Comparison of ENCODE assay signal across 9 cellular contexts in the genomic region with DNA sequence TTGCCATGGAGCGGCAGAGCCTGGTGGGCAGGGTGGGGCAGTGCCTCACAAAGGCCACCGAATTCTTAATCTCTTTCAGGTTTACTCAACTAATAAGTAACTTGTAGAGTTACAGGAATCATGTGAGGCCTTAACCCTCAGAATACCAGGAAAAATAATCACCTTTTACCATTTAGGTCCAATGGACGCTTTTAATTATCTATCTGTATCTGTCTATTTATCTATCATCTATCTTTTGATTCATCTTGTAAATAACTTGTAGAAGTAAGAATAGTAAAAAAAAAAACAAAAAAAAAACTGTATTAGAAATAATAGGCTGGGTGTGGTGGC. TPM values are rescaled to one million over a fixed set of nuclear protein-coding genes. Genes with fewer than 3 reads are reported as not detected.
DNase-seq lines count a peak whose midpoint lies in the region; ATAC-seq and TF ChIP-seq lines count a peak whose summit lies in the region.
"Had no signal": no experiment of that assay in that cellular context is flagged by ENCODE, and none has a peak within 500 bp of the region (broad histone marks: within the 10 kb centered on the region; RNA-seq: fewer than 3 reads in every experiment).

No MANE protein-coding gene starts in this region.

- peak overlapping the region; percentile 68 to 71 for H3K9ac ChIP-seq in mucosa of rectum (ENCODE audit: low read depth in 1 of 2, low read length in 2 of 2)

- H3K27ac ChIP-seq in cardiac muscle cell, result peak overlapping the region; percentile 93
- H3K27ac ChIP-seq in body of pancreas, result peak overlapping the region; percentile 94 to 99 (median 98)
- H3K27ac ChIP-seq in mucosa of rectum (ENCODE audit: low read depth in 2 of 2, low read length in 2 of 2), result peak overlapping the region; percentile 94 to 98
- peak overlapping the region; percentile 96 for H3K27ac ChIP-seq in urinary bladder (ENCODE audit: low read depth)

- WGBS in body of pancreas, 2 donors, result 13 to 21% methylated on average over 3 of the region's 3 CpGs
- 55% methylated on average over 3 of the region's 3 CpGs for WGBS in urinary bladder

- H3K36me3 ChIP-seq in cardiac muscle cell (no peaks in the 10 kb centered on the region), body of pancreas (replicated peaks in 1 of 2; ENCODE audit: insufficient read depth in 1 of 2, low read depth in 2 of 2) (no peaks in the 10 kb centered on the region), mucosa of rectum (ENCODE audit: control insufficient read depth in 2 of 2, insufficient read depth in 2 of 2, low read length in 2 of 2) (no peaks in the 10 kb centered on the region), urinary bladder (ENCODE audit: insufficient read depth) (no peaks in the 10 kb centered on the region), H7 (replicated peaks; ENCODE audit: control insufficient read depth, insufficient read depth, low read length) (no peaks in the 10 kb centered on the region)

- TF ChIP-seq CTCF in cardiac muscle cell (IDR thresholded peaks at IDR 0.05; ENCODE audit: low read depth, low read length) (no peak), body of pancreas (IDR thresholded peaks at IDR 0.05) (peak in 3 of 7 experiments; percentile 26 to 31 (median 26))

- no peak for DNase-seq in cardiac muscle cell (ENCODE audit: low read depth in 1 of 2, low spot score in 1 of 2)
- DNase-seq in left cardiac atrium, result no peak
- no peak for DNase-seq in body of pancreas
- DNase-seq in globus pallidus (ENCODE audit: low spot score), result no peak
- DNase-seq in H7, result no peak
- no peak for DNase-seq in activated CD4-positive, alpha-beta T cell treated with anti-CD3 and anti-CD28 coated beads, Interleukin-2, amount 50 U/mL, for 48 hours

- no peaks in the 10 kb centered on the region for H3K9me3 ChIP-seq in cardiac muscle cell (ENCODE audit: low read depth)
- H3K9me3 ChIP-seq in body of pancreas, result no peaks in the 10 kb centered on the region
- H3K9me3 ChIP-seq in mucosa of rectum (ENCODE audit: control insufficient read depth in 2 of 2, low read length in 2 of 2), result no peaks in the 10 kb centered on the region

- intact Hi-C loops in left cardiac atrium (cut with DNase I), result no loop called here
- intact Hi-C loops in body of pancreas (cut with DNase I), result no loop called here

- H3K4me1 ChIP-seq in cardiac muscle cell (ENCODE audit: low read depth) (peaks cover 9% of the 10 kb centered on the region), body of pancreas (peaks cover 24% of the 10 kb centered on the region), mucosa of rectum (ENCODE audit: control insufficient read depth in 2 of 2, insufficient read depth in 2 of 2, low read length in 2 of 2) (peaks cover 16 to 21% of the 10 kb centered on the region in 2 donors), urinary bladder (ENCODE audit: insufficient read depth) (no peaks in the 10 kb centered on the region)

- no peak for TF ChIP-seq POLR2A in body of pancreas (IDR thresholded peaks at IDR 0.05)

- ATAC-seq in left cardiac atrium (no peak), body of pancreas (no peak)

- H3K27me3 ChIP-seq in cardiac muscle cell (peaks cover 10% of the 10 kb centered on the region), body of pancreas (no peaks in the 10 kb centered on the region), mucosa of rectum (ENCODE audit: control insufficient read depth in 2 of 2, insufficient read depth in 2 of 2, low read length in 2 of 2) (no peaks in the 10 kb centered on the region), H7 (ENCODE audit: control insufficient read depth, insufficient read depth, low read length) (peaks cover 2% of the 10 kb centered on the region; the same call in 1 of the 2 replicates)

- H3K4me3 ChIP-seq in cardiac muscle cell (no peak overlapping the region), body of pancreas (no peak overlapping the region), mucosa of rectum (ENCODE audit: low read length in 2 of 2) (peak overlapping the region; percentile 57 to 61), urinary bladder (ENCODE audit: low read depth, low read length) (no peak overlapping the region), H7 (ENCODE audit: insufficient read depth, low read depth, low read length) (no peak overlapping the region)

RNA-seq across cellular contexts. Expression of gene S100A11, which starts 11.8 kb away (rescaled TPM):
- total RNA-seq in cardiac muscle cell (22.5 and 29.6 TPM in 2 replicates), left cardiac atrium (100 to 1,000 TPM; 178 to 195 TPM), body of pancreas (100 to 1,000 TPM in 1 of 2 donors, 10 to 100 TPM in 1; 76.1 to 101 TPM), urinary bladder (81.9 TPM)
- polyA plus RNA-seq in cardiac muscle cell (111 and 122 TPM in 2 replicates), urinary bladder (910 TPM)
- 474 and 597 TPM in 2 replicates for total RNA-seq in H7 (2014; rRNA removed; shearing (Covaris generic))

RNA-seq across cellular contexts. Expression of gene TCHHL1, which starts 40.3 kb away (rescaled TPM):
- total RNA-seq in cardiac muscle cell (not detected in 2 replicates), left cardiac atrium (not detected), body of pancreas (not detected), urinary bladder (not detected)
- polyA plus RNA-seq in cardiac muscle cell (not detected in 2 replicates), urinary bladder (not detected)
- total RNA-seq in H7 (2014; rRNA removed; shearing (Covaris generic)), result not detected in 2 replicates
- total RNA-seq: ureter had no signal

RNA-seq across cellular contexts. Expression of gene S100A10, which starts 54.9 kb away (rescaled TPM):
- 14.6 and 19.3 TPM in 2 replicates for total RNA-seq in cardiac muscle cell
- polyA plus RNA-seq in cardiac muscle cell, result 58.9 and 103 TPM in 2 replicates
- total RNA-seq in left cardiac atrium, result 100 to 1,000 TPM; 313 to 335 TPM
- 100 to 1,000 TPM in 1 of 2 donors, 10 to 100 TPM in 1; 40.7 to 105 TPM for total RNA-seq in body of pancreas
- total RNA-seq in urinary bladder, result 116 TPM
- 246 TPM for polyA plus RNA-seq in urinary bladder
- 102 and 116 TPM in 2 replicates for total RNA-seq in H7 (2014; rRNA removed; shearing (Covaris generic))

Comparison
In these comparisons a context has a peak if more than half of its experiments do, and no peak if none do; other contexts are left out.
1. H3K4me3 ChIP-seq: peak in mucosa of rectum (2 of 2); none in cardiac muscle cell (single experiment), body of pancreas (0 of 2), urinary bladder (single experiment) and H7 (single experiment).
2. Peak in every context shown above with its lines, with median percentiles within 50 percentile points of each other: H3K27ac ChIP-seq.